Comparison of ENCODE assay signal across 13 cellular contexts in the genomic region with DNA sequence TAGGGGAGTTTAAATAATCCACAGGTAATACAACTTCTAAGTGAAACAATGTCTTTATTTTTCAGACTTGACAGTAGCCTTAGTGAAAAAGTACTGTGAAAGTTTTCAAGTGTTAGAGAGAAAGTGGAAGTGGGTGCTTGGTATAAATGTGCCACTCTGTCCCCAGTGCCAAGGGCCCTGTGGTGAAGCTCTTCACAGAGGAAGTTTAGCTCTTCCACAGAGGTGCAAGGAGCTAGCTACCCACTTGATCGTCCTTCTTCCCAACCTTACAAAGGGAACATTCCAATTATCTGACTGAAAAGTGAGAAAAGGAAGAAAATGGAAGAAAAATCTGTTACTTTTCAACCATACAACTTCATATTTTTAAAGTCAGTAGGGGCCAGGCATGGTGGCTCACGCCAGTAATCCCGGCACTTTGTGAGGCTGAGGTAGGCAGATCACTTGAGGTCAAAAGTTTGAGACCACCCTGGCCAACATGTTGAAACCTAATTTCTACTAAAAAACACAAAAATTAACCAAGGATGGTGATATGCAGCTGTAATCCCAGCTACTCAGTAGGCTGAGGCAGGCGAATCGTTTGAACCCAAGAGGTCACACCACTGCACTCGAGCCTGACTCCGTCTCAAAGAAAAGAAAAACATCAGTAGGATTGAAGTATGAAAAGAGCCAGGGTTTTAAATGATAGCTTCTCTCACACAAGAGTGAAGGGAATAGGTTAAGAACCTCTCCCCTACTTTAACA. TPM values are rescaled to one million over a fixed set of nuclear protein-coding genes. Genes with fewer than 3 reads are reported as not detected.
DNase-seq lines count a peak whose midpoint lies in the region; ATAC-seq and TF ChIP-seq lines count a peak whose summit lies in the region.
"Had no signal": no experiment of that assay in that cellular context is flagged by ENCODE, and none has a peak within 500 bp of the region (broad histone marks: within the 10 kb centered on the region; RNA-seq: fewer than 3 reads in every experiment).

No MANE protein-coding gene starts in this region.

- peak overlapping the region; percentile 78 to 92 for H3K27ac Mint-ChIP-seq in effector memory CD8-positive, alpha-beta T cell
- H3K27ac Mint-ChIP-seq: endodermal cell had no signal

- no peak for DNase-seq in effector memory CD8-positive, alpha-beta T cell
- DNase-seq in omental fat pad (ENCODE audit: low spot score), result no peak
- no peak for DNase-seq in NCI-H1048 (lab: John Stamatoyannopoulos, UW)
- no peak for DNase-seq in foreskin keratinocyte
- DNase-seq: EL, endodermal cell, NCI-H1417 treated with DMSO at 0.1 percent for 48 hours, Right ventricle myocardium superior had no signal

- peak overlapping the region; percentile 99 for H3K4me3 ChIP-seq in GM08714 (ENCODE audit: low read length)

- no peaks in the 10 kb centered on the region for H3K36me3 Mint-ChIP-seq in effector memory CD8-positive, alpha-beta T cell (ENCODE audit: insufficient read depth)

- no peak overlapping the region for H3K27ac ChIP-seq in foreskin keratinocyte

- peaks cover 32 to 70% of the 10 kb centered on the region in 2 donors for H3K4me1 Mint-ChIP-seq in effector memory CD8-positive, alpha-beta T cell (ENCODE audit: low read depth in 2 of 2)

- H3K27me3 ChIP-seq in foreskin keratinocyte, result no peaks in the 10 kb centered on the region

- H3K4me3 Mint-ChIP-seq in effector memory CD8-positive, alpha-beta T cell, result peak overlapping the region; percentile 49 to 58
- H3K4me3 Mint-ChIP-seq: endodermal cell had no signal

- H3K4me1 ChIP-seq in foreskin keratinocyte, result no peaks in the 10 kb centered on the region

- H3K27me3 Mint-ChIP-seq in effector memory CD8-positive, alpha-beta T cell, result no peaks in the 10 kb centered on the region

- peak; percentile 30 for ATAC-seq in GM19372 (IDR thresholded peaks at IDR 0.05; ENCODE audit: low read depth, unreplicated experiment)
- peak; percentile 40 for ATAC-seq in HG03439 (IDR thresholded peaks at IDR 0.05; ENCODE audit: unreplicated experiment)
- ATAC-seq in effector memory CD8-positive, alpha-beta T cell (replicated peaks), result peak; percentile 79
- no peak for ATAC-seq in GM18907 (IDR thresholded peaks at IDR 0.05; ENCODE audit: unreplicated experiment)
- ATAC-seq in omental fat pad (ENCODE audit: low FRiP score), result no peak
- ATAC-seq in foreskin keratinocyte, result no peak

- TF ChIP-seq CTCF in omental fat pad (IDR thresholded peaks at IDR 0.05), result no peak
- TF ChIP-seq CTCF in foreskin keratinocyte (conservative IDR thresholded peaks at IDR 0.05), result no peak

- peaks cover 3 to 7% of the 10 kb centered on the region in 2 donors for H3K9me3 Mint-ChIP-seq in effector memory CD8-positive, alpha-beta T cell

RNA-seq across cellular contexts. Expression of a gene that starts 41.0 kb away (rescaled TPM):
- 100 to 1,000 TPM in 1 of 4 donors, 10 to 100 TPM in 3; 36.5 to 127 (median 67.1) TPM for total RNA-seq in omental fat pad
- total RNA-seq in foreskin keratinocyte, result not detected in 2 replicates
- polyA plus RNA-seq in foreskin keratinocyte, result not detected in 2 replicates
- total RNA-seq: renal cortical epithelial cell had no signal

RNA-seq across cellular contexts. Expression of a gene that starts 57.4 kb away (rescaled TPM):
- total RNA-seq in omental fat pad (not detected), foreskin keratinocyte (not detected in 2 replicates)
- not detected in 2 replicates for polyA plus RNA-seq in foreskin keratinocyte
- total RNA-seq: renal cortical epithelial cell, Right ventricle myocardium superior had no signal

Comparison
In these comparisons a context has a peak if more than half of its experiments do, and no peak if none do; other contexts are left out.
1. ATAC-seq: peak in GM19372 (single experiment), HG03439 (single experiment) and effector memory CD8-positive, alpha-beta T cell (single experiment); none in GM18907 (single experiment), omental fat pad (single experiment) and foreskin keratinocyte (single experiment).
2. RNA of a gene that starts 41.0 kb away (total RNA-seq): 36.5 to 127 TPM in omental fat pad; not detected in foreskin keratinocyte; every median in the first group is over 10 times any median in the second.